11 cellular contexts compared by ENCODE assay signal in the genomic region with DNA sequence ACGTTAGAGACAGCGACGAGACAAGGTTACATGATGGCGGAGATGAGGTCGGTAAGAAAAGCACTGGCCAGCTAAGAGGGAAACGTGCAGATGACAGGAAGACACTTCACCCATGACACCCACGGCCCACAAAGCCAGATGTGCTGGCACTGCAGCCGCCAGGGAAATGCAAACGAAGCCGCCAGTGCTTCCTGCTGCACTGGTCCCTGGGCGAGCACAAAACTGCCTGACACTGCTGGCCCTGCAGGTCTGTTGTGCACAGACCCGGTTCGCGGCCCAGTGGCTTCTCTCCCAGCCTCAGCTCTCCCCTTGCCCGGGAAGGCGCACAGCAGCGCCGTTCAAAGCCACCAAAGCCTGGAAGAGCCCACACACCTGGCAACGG. TPM values are rescaled to one million over a fixed set of nuclear protein-coding genes. Genes with fewer than 3 reads are reported as not detected.
A peak's percentile ranks its signal among the peaks of the same experiment; 100 is the strongest.
DNase-seq lines count a peak whose midpoint lies in the region; ATAC-seq, FAIRE-seq and TF ChIP-seq lines count a peak whose summit lies in the region.
"Had no signal": no experiment of that assay in that cellular context is flagged by ENCODE, and none has a peak within 500 bp of the region (broad histone marks: within the 10 kb centered on the region; RNA-seq: fewer than 3 reads in every experiment).

No MANE protein-coding gene starts in this region.

- peak overlapping the region; percentile 24 for H3K4me3 ChIP-seq in Jurkat, Clone E6-1 (ENCODE audit: low read length)
- H3K4me3 ChIP-seq: A549, GM23338 had no signal

- peaks cover 37 to 66% (median 62%) of the 10 kb centered on the region in 3 donors for H3K4me1 Mint-ChIP-seq in naive B cell

- H3K9me3 Mint-ChIP-seq in naive B cell = peaks cover 0 to 1% (median 0%) of the 10 kb centered on the region in 7 donors
- H3K9me3 Mint-ChIP-seq: GM23338 had no signal

- DNase-seq in activated CD4-positive, alpha-beta T cell treated with anti-CD3 and anti-CD28 coated beads, Interleukin-2, amount 50 U/mL, for 1 hour = peak; percentile 32
- no peak for DNase-seq in activated CD4-positive, alpha-beta T cell treated with anti-CD3 and anti-CD28 coated beads, Interleukin-2, amount 50 U/mL, for 4 hours
- no peak for DNase-seq in Jurkat, Clone E6-1 (ENCODE audit: low read depth, low spot score)
- DNase-seq in naive B cell (peak; percentile 89), D721Med (ENCODE audit: insufficient read length, low spot score) (no peak), RPMI8226 (no peak), NCI-H1436 (lab: John Stamatoyannopoulos, UW) (no peak)
- DNase-seq: midbrain had no signal

- H3K27ac Mint-ChIP-seq in naive B cell = peak overlapping the region; percentile 96 to 100 (median 100)
- H3K27ac Mint-ChIP-seq: GM23338 had no signal

- FAIRE-seq in D721Med (lab: Jason Lieb, UNC) = no peak
- FAIRE-seq: A549 had no signal

- peak; percentile 36 for ATAC-seq in GM21717 (IDR thresholded peaks at IDR 0.05; ENCODE audit: unreplicated experiment)
- peak; percentile 63 to 69 for ATAC-seq in naive B cell (ENCODE audit: low read depth in 2 of 2)

- H3K36me3 Mint-ChIP-seq in naive B cell = peaks cover 0 to 15% of the 10 kb centered on the region in 2 donors

- H3K4me3 Mint-ChIP-seq in naive B cell = peak overlapping the region; percentile 54 to 87 (median 82)
- H3K4me3 Mint-ChIP-seq: GM23338 had no signal

- no peaks in the 10 kb centered on the region for H3K27me3 Mint-ChIP-seq in naive B cell

- no peak for TF ChIP-seq CTCF in D721Med (IDR thresholded peaks at IDR 0.05; ENCODE audit: insufficient read depth, missing control alignments)

RNA-seq across cellular contexts. Expression of a gene that starts 20.3 kb away (rescaled TPM):
- polyA plus RNA-seq in Jurkat, Clone E6-1 (2012; ENCODE audit: insufficient read depth, insufficient read length) = 22.4 TPM
- polyA plus RNA-seq in naive B cell (ENCODE audit: low read depth in 6 of 6) = 1 to 10 TPM; 2.8 to 4.6 (median 3.7) TPM

RNA-seq across cellular contexts. Expression of a gene that starts 20.4 kb away (rescaled TPM):
- polyA plus RNA-seq in Jurkat, Clone E6-1 (2012; ENCODE audit: insufficient read depth, insufficient read length) = not detected
- polyA plus RNA-seq in naive B cell (ENCODE audit: low read depth in 6 of 6) = not detected

Comparison
In these comparisons a context has a peak if more than half of its experiments do, and no peak if none do; other contexts are left out.
1. DNase-seq: peak in activated CD4-positive, alpha-beta T cell treated with anti-CD3 and anti-CD28 coated beads, Interleukin-2, amount 50 U/mL, for 1 hour (single experiment) and naive B cell (single experiment); none in activated CD4-positive, alpha-beta T cell treated with anti-CD3 and anti-CD28 coated beads, Interleukin-2, amount 50 U/mL, for 4 hours (0 of 2), Jurkat, Clone E6-1 (single experiment), D721Med (single experiment), RPMI8226 (single experiment) and NCI-H1436 (single experiment).